In the genomic region with DNA sequence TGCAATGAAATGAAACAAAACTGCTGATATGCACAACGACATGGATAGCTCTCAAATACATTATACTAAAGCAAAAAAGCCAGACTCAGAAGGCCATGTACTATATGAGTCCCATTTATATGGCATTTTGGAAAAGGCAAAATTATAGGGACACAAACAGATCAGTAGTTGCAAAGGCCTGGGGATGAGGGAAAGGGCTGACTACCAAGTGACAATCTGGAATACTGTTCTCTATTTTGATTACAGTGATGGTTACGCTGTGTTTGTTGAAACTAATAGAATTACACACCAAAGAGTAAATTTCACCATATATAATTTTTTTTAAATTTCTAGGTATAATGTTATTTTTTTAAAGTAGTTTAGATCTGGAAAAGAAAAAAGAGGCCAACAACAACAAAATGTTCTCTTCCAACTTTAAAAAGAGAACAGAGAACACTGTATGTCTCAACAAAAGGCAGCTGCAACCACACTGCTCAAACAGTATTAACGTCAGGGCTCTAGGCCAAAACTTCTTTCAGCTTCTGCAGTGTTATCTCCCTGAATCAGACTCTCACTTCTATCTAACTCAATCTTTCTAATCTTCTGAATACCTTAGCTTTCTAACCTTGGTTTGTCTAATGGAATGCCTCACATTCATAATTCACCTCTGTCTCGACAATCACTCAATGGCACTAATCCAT, we compare ENCODE assay signal across 8 cellular contexts.
DNase-seq lines count a peak whose midpoint lies in the region; ATAC-seq and TF ChIP-seq lines count a peak whose summit lies in the region.

No MANE protein-coding gene starts in this region.

- no peak for TF ChIP-seq POLR2A in GM18505 (IDR thresholded peaks at IDR 0.05; ENCODE audit: borderline replicate concordance, extremely low read depth, insufficient read depth, insufficient read length)

- TF ChIP-seq CTCF in fibroblast of pulmonary artery (IDR thresholded peaks at IDR 0.05; ENCODE audit: low read length, missing control alignments) = no peak
- TF ChIP-seq CTCF in chondrocyte (IDR thresholded peaks at IDR 0.05) = no peak

- peaks cover 12% of the 10 kb centered on the region for H3K4me1 Mint-ChIP-seq in chondrocyte (ENCODE audit: low read depth)

- peak; percentile 70 for ATAC-seq in GM18505 (IDR thresholded peaks at IDR 0.05; ENCODE audit: unreplicated experiment)

- no peak overlapping the region for H3K4me3 Mint-ChIP-seq in chondrocyte (ENCODE audit: unreplicated experiment)

- peak; percentile 42 for DNase-seq in NCI-H774 (lab: John Stamatoyannopoulos, UW)
- DNase-seq in fibroblast of pulmonary artery (ENCODE audit: low read depth) = peak; percentile 59
- peak; percentile 52 for DNase-seq in skeletal muscle cell (ENCODE audit: low read depth)
- no peak for DNase-seq in NCI-H2081 treated with DMSO at 0.1 percent for 48 hours (lab: John Stamatoyannopoulos, UW)
- no peak for DNase-seq in stimulated activated CD4-positive, alpha-beta T cell treated with anti-CD3 and anti-CD28 coated beads, Interleukin-4, amount 100 ng/mL, for 1 hour
- no peak for DNase-seq in chondrocyte (ENCODE audit: low spot score)
- no peak for DNase-seq in dedifferentiated amniotic fluid mesenchymal stem cell (ENCODE audit: extremely low spot score)

- no peaks in the 10 kb centered on the region for H3K27me3 Mint-ChIP-seq in chondrocyte (ENCODE audit: low read depth)

- H3K9me3 Mint-ChIP-seq in chondrocyte (ENCODE audit: low read depth) = no peaks in the 10 kb centered on the region

- peaks cover 12% of the 10 kb centered on the region for H3K36me3 Mint-ChIP-seq in chondrocyte (ENCODE audit: low read depth)

- no peak overlapping the region for H3K4me3 ChIP-seq in fibroblast of pulmonary artery (replicated peaks; ENCODE audit: low read depth, low read length)
- no peak overlapping the region for H3K4me3 ChIP-seq in skeletal muscle cell (ENCODE audit: low read depth, low read length)

- no peak overlapping the region for H3K27ac Mint-ChIP-seq in chondrocyte (ENCODE audit: unreplicated experiment)

Comparison
In these comparisons a context has a peak if more than half of its experiments do, and no peak if none do; other contexts are left out.
1. DNase-seq: peak in NCI-H774 (single experiment), fibroblast of pulmonary artery (single experiment) and skeletal muscle cell (single experiment); none in NCI-H2081 treated with DMSO at 0.1 percent for 48 hours (single experiment), stimulated activated CD4-positive, alpha-beta T cell treated with anti-CD3 and anti-CD28 coated beads, Interleukin-4, amount 100 ng/mL, for 1 hour (single experiment), chondrocyte (single experiment) and dedifferentiated amniotic fluid mesenchymal stem cell (single experiment).